Comparison of ENCODE assay signal across 8 cellular contexts in genomic region chr1:58781541-58782307, GRCh38. TPM values are rescaled to one million over a fixed set of nuclear protein-coding genes. Genes with fewer than 3 reads are reported as not detected.
DNase-seq lines count a peak whose midpoint lies in the region; ATAC-seq lines count a peak whose summit lies in the region.

No MANE protein-coding gene starts in this region.

- H3K4me1 ChIP-seq in effector memory CD4-positive, alpha-beta T cell (ENCODE audit: control insufficient read depth, insufficient read depth, low read length, poor library complexity, severe bottlenecking): peaks cover 15% of the 10 kb centered on the region

- peak overlapping the region; percentile 99 for H3K27ac ChIP-seq in effector memory CD4-positive, alpha-beta T cell (ENCODE audit: insufficient read depth, low read length, poor library complexity, severe bottlenecking)

- H3K4me3 Mint-ChIP-seq in activated CD4-positive, alpha-beta memory T cell treated with anti-CD3 and anti-CD28 coated beads for 36 hours: peak overlapping the region; percentile 87

- intact Hi-C loops in activated CD4-positive, alpha-beta memory T cell treated with anti-CD3 and anti-CD28 coated beads for 36 hours (cut with micrococcal nuclease): loop anchor here (5.0 to 10.0 kb wide), 6 partner anchors 163 to 696 kb away; partner anchors contain the start of gene OMA1

- peaks cover 3% of the 10 kb centered on the region for H3K27me3 Mint-ChIP-seq in activated CD4-positive, alpha-beta memory T cell treated with anti-CD3 and anti-CD28 coated beads for 36 hours

- peaks cover 18% of the 10 kb centered on the region for H3K4me1 Mint-ChIP-seq in activated CD4-positive, alpha-beta memory T cell treated with anti-CD3 and anti-CD28 coated beads for 36 hours (ENCODE audit: low read depth)

- H3K27ac Mint-ChIP-seq in activated CD4-positive, alpha-beta memory T cell treated with anti-CD3 and anti-CD28 coated beads for 36 hours: peak overlapping the region; percentile 61

- no peaks in the 10 kb centered on the region for H3K9me3 ChIP-seq in effector memory CD4-positive, alpha-beta T cell (ENCODE audit: control insufficient read depth, low read length)

- peak overlapping the region; percentile 86 for H3K4me3 ChIP-seq in effector memory CD4-positive, alpha-beta T cell (ENCODE audit: insufficient read depth, low read depth, low read length, poor library complexity, severe bottlenecking)

- no peaks in the 10 kb centered on the region for H3K36me3 ChIP-seq in effector memory CD4-positive, alpha-beta T cell (ENCODE audit: control insufficient read depth, insufficient read depth, low read length)

- DNase-seq in NCI-H2081 (lab: John Stamatoyannopoulos, UW) (peak; percentile 73 to 81), NCI-H2081 treated with DMSO at 0.1 percent for 48 hours (lab: John Stamatoyannopoulos, UW) (no peak), NCI-H446 (lab: John Stamatoyannopoulos, UW) (peak; percentile 71 to 90), medulla oblongata (ENCODE audit: extremely low spot score) (peak; percentile 83)
- DNase-seq in activated CD4-positive, alpha-beta memory T cell treated with anti-CD3 and anti-CD28 coated beads for 36 hours: peak; percentile 56
- DNase-seq in effector memory CD4-positive, alpha-beta T cell: peak; percentile 49 to 62 (median 58)
- peak; percentile 14 to 32 for DNase-seq in stimulated activated CD8-positive, alpha-beta memory T cell treated with anti-CD3 and anti-CD28 coated beads, Interleukin-15, amount 100 ng/mL, for 48 hours (ENCODE audit: low read depth in 2 of 2)

- POLR2A ChIA-PET in activated CD4-positive, alpha-beta memory T cell treated with anti-CD3 and anti-CD28 coated beads for 36 hours (lab: Charles Lee): interaction anchor here (0.6 to 1.0 kb wide), 5 partner anchors 8 to 34 kb away, joined by 3 to 4 read pairs (median 3); no protein-coding TSS in a partner anchor

- peaks cover 10% of the 10 kb centered on the region for H3K36me3 Mint-ChIP-seq in activated CD4-positive, alpha-beta memory T cell treated with anti-CD3 and anti-CD28 coated beads for 36 hours

- no peaks in the 10 kb centered on the region for H3K27me3 ChIP-seq in effector memory CD4-positive, alpha-beta T cell (replicated peaks; ENCODE audit: control insufficient read depth, insufficient read depth, low read length, poor library complexity, severe bottlenecking)

- no peaks in the 10 kb centered on the region for H3K9me3 Mint-ChIP-seq in activated CD4-positive, alpha-beta memory T cell treated with anti-CD3 and anti-CD28 coated beads for 36 hours

- CTCF ChIA-PET in activated CD4-positive, alpha-beta memory T cell treated with anti-CD3 and anti-CD28 coated beads for 36 hours (lab: Charles Lee): interaction anchor here (0.7 to 1.5 kb wide), 8 partner anchors 8 to 917 kb away, joined by 3 to 10 read pairs (median 3); partner anchors contain the start of genes FGGY and MYSM1

- no peak for ATAC-seq in GM21367 (IDR thresholded peaks at IDR 0.05; ENCODE audit: unreplicated experiment)

RNA-seq across cellular contexts. Expression of gene JUN, which starts 2.1 kb away (rescaled TPM):
- total RNA-seq in activated CD4-positive, alpha-beta memory T cell treated with anti-CD3 and anti-CD28 coated beads for 36 hours: 10 to 100 TPM; 12.5 to 13.2 TPM
